ENCODE assay signal across 18 cellular contexts in the genomic region with DNA sequence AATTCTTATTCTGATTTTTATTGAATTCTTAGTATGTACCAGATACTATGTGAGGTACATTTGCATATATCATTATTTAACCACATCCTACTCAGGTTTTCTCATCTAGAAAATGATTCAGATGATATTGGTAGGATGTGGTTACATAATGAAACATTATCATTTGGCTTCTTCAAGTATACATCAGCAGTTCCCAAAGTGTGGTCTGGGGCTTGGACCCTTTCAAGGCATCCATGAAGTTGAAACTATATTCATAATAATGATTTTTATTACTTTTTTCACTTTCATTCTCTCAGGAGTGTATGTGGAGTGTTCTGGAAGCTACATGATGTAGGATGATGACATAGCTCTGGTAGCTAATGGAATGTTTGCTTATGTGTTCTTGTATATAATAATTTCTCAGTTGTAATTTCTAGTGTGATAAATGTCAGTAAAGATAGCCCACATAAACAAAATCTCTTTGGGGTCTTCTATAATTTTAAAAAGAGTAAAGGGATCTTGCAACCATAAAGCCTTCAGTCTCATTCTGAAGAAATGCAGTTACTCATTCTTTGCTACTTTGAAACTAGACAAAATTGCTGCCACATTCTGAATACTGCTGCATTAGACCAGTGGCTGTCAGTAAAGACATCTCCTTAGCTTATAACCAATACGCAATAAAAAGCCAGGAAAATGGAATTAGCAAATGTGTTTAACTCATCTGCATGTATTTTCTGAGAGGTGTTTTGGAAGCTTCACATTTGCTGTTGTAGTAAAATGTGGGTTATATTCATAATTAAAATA.
"Had no signal": no experiment of that assay in that cellular context is flagged by ENCODE, and none has a peak within 500 bp of the region (broad histone marks: within the 10 kb centered on the region; RNA-seq: fewer than 3 reads in every experiment).

No MANE protein-coding gene starts in this region.

- H3K27ac Mint-ChIP-seq: activated T-helper 1 cell treated with anti-CD3 and anti-CD28 coated beads, Interleukin-12 subunit alpha, Interleukin-12 subunit beta, Interleukin-2, Interleukin-4 antibody, amounts not matched to agents 30 ng/mL and 10 ng/mL and 1 ng/mL, durations not matched to agents 14 hours and 24 hours and 36 hours; natural killer cell treated with Interleukin-12 subunit alpha and Interleukin-12 subunit beta and Interleukin-15 and Interleukin-18, amount 100 ng/mL, for 72 hours; T-helper 1 cell treated with Interleukin-12 subunit alpha and Interleukin-12 subunit beta and Interleukin-4 antibody, amounts not matched to agents 30 μg/mL and 1 μg/mL, for 36 hours; WTC11 had no signal

- H3K4me3 Mint-ChIP-seq: activated T-helper 1 cell treated with anti-CD3 and anti-CD28 coated beads, Interleukin-12 subunit alpha, Interleukin-12 subunit beta, Interleukin-2, Interleukin-4 antibody, amounts not matched to agents 30 ng/mL and 10 ng/mL and 1 ng/mL, durations not matched to agents 14 hours and 24 hours and 36 hours; natural killer cell treated with Interleukin-12 subunit alpha and Interleukin-12 subunit beta and Interleukin-15 and Interleukin-18, amount 100 ng/mL, for 72 hours; T-helper 1 cell treated with Interleukin-12 subunit alpha and Interleukin-12 subunit beta and Interleukin-4 antibody, amounts not matched to agents 30 μg/mL and 1 μg/mL, for 36 hours; WTC11 had no signal

- DNase-seq: activated CD4-positive, alpha-beta T cell treated with anti-CD3 and anti-CD28 coated beads, Interleukin-2, amount 50 U/mL, for 4 hours; activated CD8-positive, alpha-beta memory T cell treated with anti-CD3 and anti-CD28 coated beads, Interleukin-2, amount 50 U/mL, for 48 hours; activated naive CD4-positive, alpha-beta T cell treated with Interleukin-2 at 50 U/mL for 16 hours; central memory CD4-positive, alpha-beta T cell; esophagus squamous epithelium; foreskin fibroblast; mesendoderm; SHP77 treated with DMSO at 0.1 percent for 48 hours; stimulated activated CD4-positive, alpha-beta T cell treated with anti-CD3 and anti-CD28 coated beads, Interleukin-12 subunit alpha, Interleukin-12 subunit beta, amount 100 ng/mL, for 4 hours; stimulated activated CD4-positive, alpha-beta T cell treated with anti-CD3 and anti-CD28 coated beads, Interleukin-2, amount 100 ng/mL, for 48 hours; stimulated activated naive CD4-positive, alpha-beta T cell treated with Interleukin-2 at 50 U/mL for 16 hours; testis; upper lobe of left lung had no signal

- ATAC-seq: WTC11 had no signal

- H3K9me3 Mint-ChIP-seq: natural killer cell treated with Interleukin-12 subunit alpha and Interleukin-12 subunit beta and Interleukin-15 and Interleukin-18, amount 100 ng/mL, for 72 hours; T-helper 1 cell treated with Interleukin-12 subunit alpha and Interleukin-12 subunit beta and Interleukin-4 antibody, amounts not matched to agents 30 μg/mL and 1 μg/mL, for 36 hours; WTC11 had no signal

- H3K4me3 ChIP-seq: coronary artery, esophagus squamous epithelium, testis, upper lobe of left lung had no signal

- H3K4me1 Mint-ChIP-seq: WTC11 had no signal

- H3K36me3 Mint-ChIP-seq: WTC11 had no signal
